ENCODE assay signal across 8 cellular contexts in the genomic region with DNA sequence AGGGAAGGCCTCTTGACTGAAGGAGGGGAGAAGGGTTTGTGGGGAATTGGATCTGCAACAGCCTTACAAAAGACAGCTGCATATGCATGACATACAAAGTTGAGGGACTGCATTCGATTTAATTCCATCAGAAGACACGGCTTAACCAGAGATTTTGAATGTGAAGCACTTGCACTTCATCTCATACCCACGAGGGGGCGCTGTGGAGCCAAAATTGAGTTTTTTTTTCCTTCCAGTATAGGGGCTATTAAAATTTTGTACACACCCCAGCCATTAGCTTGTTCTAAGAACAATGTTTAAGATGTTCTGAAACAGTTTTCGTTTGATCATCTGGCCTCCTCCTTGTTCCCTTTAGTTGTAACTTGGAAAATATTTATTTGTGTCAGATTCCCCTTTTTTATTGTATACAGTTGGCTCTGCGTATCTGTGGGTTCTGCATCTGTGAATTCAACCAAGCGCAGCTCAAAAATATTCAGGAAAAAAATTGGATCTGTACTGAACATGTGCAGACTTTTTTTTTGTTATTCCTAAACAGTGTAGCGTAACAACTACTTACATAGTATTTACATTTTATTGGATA. TPM values are rescaled to one million over a fixed set of nuclear protein-coding genes. Genes with fewer than 3 reads are reported as not detected.
A peak's percentile ranks its signal among the peaks of the same experiment; 100 is the strongest.
DNase-seq lines count a peak whose midpoint lies in the region; ATAC-seq, FAIRE-seq and TF ChIP-seq lines count a peak whose summit lies in the region.

No MANE protein-coding gene starts in this region.

- no peak for ATAC-seq in activated CD8-positive, alpha-beta memory T cell treated with anti-CD3 and anti-CD28 coated beads, Interleukin-2, amount 10 ng/mL, durations not matched to agents 7 days and 5 days
- peak; percentile 27 for ATAC-seq in mucosa of descending colon
- ATAC-seq in HG03095 (IDR thresholded peaks at IDR 0.05; ENCODE audit: unreplicated experiment) = no peak

- H3K36me3 ChIP-seq in endodermal cell (ENCODE audit: control insufficient read depth, insufficient read depth, low read length) (peaks cover 28% of the 10 kb centered on the region), mucosa of descending colon (ENCODE audit: low read depth) (no peaks in the 10 kb centered on the region)

- intact Hi-C loops in mucosa of descending colon (cut with DNase I, micrococcal nuclease) = loop anchor here (5.0 to 10.0 kb wide), 2 partner anchors 193 to 196 kb away; no protein-coding TSS in a partner anchor

- CTCF ChIA-PET in activated CD8-positive, alpha-beta memory T cell treated with anti-CD3 and anti-CD28 coated beads, Interleukin-2, amount 10 ng/mL, durations not matched to agents 7 days and 5 days (lab: Charles Lee) = interaction anchor here (1.0 to 4.1 kb wide), 21 partner anchors 10 to 1167 kb away, joined by 3 to 97 read pairs (median 7); a partner anchor contains a TSS

- H3K9ac ChIP-seq in endodermal cell (ENCODE audit: extremely low read depth, low read length, poor library complexity, severe bottlenecking) = no peak overlapping the region

- no peaks in the 10 kb centered on the region for H3K9me3 Mint-ChIP-seq in activated CD8-positive, alpha-beta memory T cell treated with anti-CD3 and anti-CD28 coated beads, Interleukin-2, amount 10 ng/mL, durations not matched to agents 7 days and 5 days (ENCODE audit: low read depth)
- H3K9me3 Mint-ChIP-seq in endodermal cell = no peaks in the 10 kb centered on the region

- H3K27ac ChIP-seq in endodermal cell (ENCODE audit: low read depth, low read length) = no peak overlapping the region

- DNase-seq in AML-193 (lab: John Stamatoyannopoulos, UW) (peak; percentile 40 to 68), H54 (ENCODE audit: insufficient read length, low spot score) (peak; percentile 57), NOMO-1 (lab: John Stamatoyannopoulos, UW; ENCODE audit: unreplicated experiment in 2 of 2) (peak; percentile 40 to 68), endodermal cell (peak; percentile 90), mucosa of descending colon (peak in 2 of 3 donors; percentile 69 to 75)
- peak; percentile 81 for DNase-seq in activated CD8-positive, alpha-beta memory T cell treated with anti-CD3 and anti-CD28 coated beads, Interleukin-2, amount 10 ng/mL, durations not matched to agents 7 days and 5 days
- peak; percentile 27 to 75 for DNase-seq in stimulated activated CD8-positive, alpha-beta memory T cell treated with anti-CD3 and anti-CD28 coated beads, Interleukin-4, amount 100 ng/mL, for 4 hours (ENCODE audit: low read depth in 2 of 2, low spot score in 1 of 2)

- H3K9me3 ChIP-seq in endodermal cell (ENCODE audit: control insufficient read depth, low read length) (no peaks in the 10 kb centered on the region), mucosa of descending colon (no peaks in the 10 kb centered on the region)

- WGBS in endodermal cell (ENCODE audit: insufficient coverage in 1 of 2, insufficient read length in 1 of 2), 2 experiments = 28 to 33% methylated on average over 6 to 7 of the region's 8 CpGs

- H3K4me3 ChIP-seq in endodermal cell (ENCODE audit: low read length) = peak overlapping the region; percentile 98
- no peak overlapping the region for H3K4me3 ChIP-seq in mucosa of descending colon

- TF ChIP-seq CTCF in endodermal cell (conservative IDR thresholded peaks at IDR 0.05) = peak; percentile 98
- TF ChIP-seq CTCF in mucosa of descending colon (IDR thresholded peaks at IDR 0.05) = peak; percentile 98

- H3K4me3 Mint-ChIP-seq in activated CD8-positive, alpha-beta memory T cell treated with anti-CD3 and anti-CD28 coated beads, Interleukin-2, amount 10 ng/mL, durations not matched to agents 7 days and 5 days = peak overlapping the region; percentile 84
- peak overlapping the region; percentile 85 for H3K4me3 Mint-ChIP-seq in endodermal cell

- TF ChIP-seq POLR2A in H54 (IDR thresholded peaks at IDR 0.05; ENCODE audit: low read depth, low read length) = no peak

- H3K4me1 ChIP-seq in endodermal cell (ENCODE audit: control insufficient read depth, insufficient read depth, low read length) = peaks cover 4% of the 10 kb centered on the region
- H3K4me1 ChIP-seq in mucosa of descending colon (ENCODE audit: low read depth) = peaks cover 24% of the 10 kb centered on the region

- peak; percentile 66 for FAIRE-seq in H54 (lab: Jason Lieb, UNC)

- H3K27me3 ChIP-seq in endodermal cell (ENCODE audit: control insufficient read depth, insufficient read depth, low read length, poor library complexity, severe bottlenecking) = no peaks in the 10 kb centered on the region

- no peaks in the 10 kb centered on the region for H3K27me3 Mint-ChIP-seq in activated CD8-positive, alpha-beta memory T cell treated with anti-CD3 and anti-CD28 coated beads, Interleukin-2, amount 10 ng/mL, durations not matched to agents 7 days and 5 days
- H3K27me3 Mint-ChIP-seq in endodermal cell (ENCODE audit: insufficient read depth) = no peaks in the 10 kb centered on the region

- peaks cover 12% of the 10 kb centered on the region for H3K36me3 Mint-ChIP-seq in activated CD8-positive, alpha-beta memory T cell treated with anti-CD3 and anti-CD28 coated beads, Interleukin-2, amount 10 ng/mL, durations not matched to agents 7 days and 5 days
- peaks cover 27% of the 10 kb centered on the region for H3K36me3 Mint-ChIP-seq in endodermal cell (ENCODE audit: low read depth)

- peaks cover 36% of the 10 kb centered on the region for H3K4me1 Mint-ChIP-seq in activated CD8-positive, alpha-beta memory T cell treated with anti-CD3 and anti-CD28 coated beads, Interleukin-2, amount 10 ng/mL, durations not matched to agents 7 days and 5 days
- H3K4me1 Mint-ChIP-seq in endodermal cell = peaks cover 30% of the 10 kb centered on the region

- H3K27ac Mint-ChIP-seq in activated CD8-positive, alpha-beta memory T cell treated with anti-CD3 and anti-CD28 coated beads, Interleukin-2, amount 10 ng/mL, durations not matched to agents 7 days and 5 days = peak overlapping the region; percentile 99
- peak overlapping the region; percentile 59 for H3K27ac Mint-ChIP-seq in endodermal cell

RNA-seq across cellular contexts. Expression of a gene that starts 1.6 kb away (rescaled TPM):
- 10 to 100 TPM; 22.6 to 26.5 TPM for total RNA-seq in activated CD8-positive, alpha-beta memory T cell treated with anti-CD3 and anti-CD28 coated beads, Interleukin-2, amount 10 ng/mL, durations not matched to agents 7 days and 5 days
- 10 to 100 TPM; 51.4 to 57.9 TPM for total RNA-seq in endodermal cell
- 29.2 TPM for polyA plus RNA-seq in endodermal cell (2013, experiment 1 of 2)
- polyA plus RNA-seq in endodermal cell (2013, experiment 2 of 2) = 27.8 TPM
- total RNA-seq in mucosa of descending colon = 10 to 100 TPM; 35.2 to 56.4 (median 50.9) TPM

RNA-seq across cellular contexts. Expression of a gene that starts 5.3 kb away (rescaled TPM):
- 10 to 100 TPM; 60.5 to 64.9 TPM for total RNA-seq in activated CD8-positive, alpha-beta memory T cell treated with anti-CD3 and anti-CD28 coated beads, Interleukin-2, amount 10 ng/mL, durations not matched to agents 7 days and 5 days
- 10 to 100 TPM; 33.4 to 40.6 TPM for total RNA-seq in endodermal cell
- 12.6 TPM for polyA plus RNA-seq in endodermal cell (2013, experiment 1 of 2)
- polyA plus RNA-seq in endodermal cell (2013, experiment 2 of 2) = 11.7 TPM
- 10 to 100 TPM; 49.5 to 72.3 (median 52.8) TPM for total RNA-seq in mucosa of descending colon
